Comparison of ENCODE assay signal across 11 cellular contexts in the genomic region with DNA sequence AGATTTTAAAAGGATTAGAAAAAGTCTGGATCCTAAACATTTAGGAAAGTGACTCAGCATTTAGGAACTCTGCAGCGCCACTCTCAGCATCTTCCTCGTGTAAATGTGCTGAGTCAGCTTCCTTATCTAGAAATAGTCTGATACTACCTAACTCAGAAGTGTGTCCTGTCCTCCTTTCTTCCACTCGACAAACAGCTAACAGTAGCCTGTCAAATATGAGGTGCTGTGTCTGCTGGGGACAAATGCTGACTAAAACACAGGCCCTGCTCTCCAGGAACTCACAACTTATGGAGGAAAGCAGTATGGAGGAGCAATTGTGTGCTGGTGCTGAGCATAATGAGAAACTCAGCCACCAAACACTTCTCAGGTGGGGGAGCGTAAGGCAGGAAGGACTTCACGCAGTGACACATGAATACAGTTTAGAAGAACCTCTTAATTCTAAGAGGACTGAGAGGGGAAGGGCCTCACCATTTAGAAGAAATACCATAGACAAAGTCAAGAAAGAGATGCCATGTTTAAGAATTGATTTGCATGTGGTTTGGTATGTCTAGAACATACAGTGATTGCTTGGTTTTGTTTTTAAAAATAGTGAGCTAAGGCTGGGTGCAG.
A peak's percentile ranks its signal among the peaks of the same experiment; 100 is the strongest.
DNase-seq lines count a peak whose midpoint lies in the region; ATAC-seq and TF ChIP-seq lines count a peak whose summit lies in the region.
"Had no signal": no experiment of that assay in that cellular context is flagged by ENCODE, and none has a peak within 500 bp of the region (broad histone marks: within the 10 kb centered on the region; RNA-seq: fewer than 3 reads in every experiment).

No MANE protein-coding gene starts in this region.

- 42 to 53% (median 47%) methylated on average over 5 of the region's 5 CpGs for WGBS in spleen, 5 donors

- H3K36me3 ChIP-seq in H7 (replicated peaks; ENCODE audit: control insufficient read depth, insufficient read depth, low read length) (peaks cover 19% of the 10 kb centered on the region), spleen (peaks cover 0 to 17% (median 0%) of the 10 kb centered on the region in 6 donors)

- H3K27me3 ChIP-seq in H7 (ENCODE audit: control insufficient read depth, insufficient read depth, low read length) (no peaks in the 10 kb centered on the region), spleen (replicated peaks in 1 of 7) (no peaks in the 10 kb centered on the region)

- no peak for TF ChIP-seq POLR2A in spleen (IDR thresholded peaks at IDR 0.05)

- TF ChIP-seq CTCF in spleen (IDR thresholded peaks at IDR 0.05 in 8 of 11, conservative IDR thresholded peaks at IDR 0.05 in 3 of 11), result no peak

- DNase-seq in A172 (ENCODE audit: low spot score) (peak; percentile 58), HT1080 (ENCODE audit: low read depth) (peak; percentile 65), dermis blood vessel endothelial cell (peak; percentile 55), H7 (no peak), spleen (no peak), NCI-H1694 (lab: John Stamatoyannopoulos, UW) (no peak)
- DNase-seq in stimulated activated CD4-positive, alpha-beta T cell treated with anti-CD3 and anti-CD28 coated beads, Interleukin-2, amount 100 ng/mL, for 24 hours, result no peak
- DNase-seq: activated CD4-positive, alpha-beta memory T cell treated with anti-CD3 and anti-CD28 coated beads for 36 hours; amygdala; stimulated activated naive B cell treated with anti-CD40 and anti-IgM and Interleukin-4, amounts not matched to agents 10 μg/mL and 1 μg/mL and 100 μg/mL, for 72 hours had no signal

- no peaks in the 10 kb centered on the region for H3K9me3 ChIP-seq in spleen

- no peaks in the 10 kb centered on the region for H3K4me1 ChIP-seq in spleen

- peak; percentile 61 for ATAC-seq in GM19397 (IDR thresholded peaks at IDR 0.05; ENCODE audit: unreplicated experiment)
- ATAC-seq: stimulated activated naive B cell treated with anti-CD40 and anti-IgM and Interleukin-4, amounts not matched to agents 10 μg/mL and 1 μg/mL and 100 μg/mL, for 72 hours had no signal

- no peak overlapping the region for H3K27ac ChIP-seq in spleen

- intact Hi-C loops in spleen (cut with DNase I; ENCODE audit: low total_unique reads), result no loop called here

- H3K4me3 ChIP-seq in H7 (ENCODE audit: insufficient read depth, low read depth, low read length), result no peak overlapping the region
- no peak overlapping the region for H3K4me3 ChIP-seq in spleen

Comparison
In these comparisons a context has a peak if more than half of its experiments do, and no peak if none do; other contexts are left out.
1. DNase-seq: peak in A172 (single experiment), HT1080 (single experiment) and dermis blood vessel endothelial cell (single experiment); none in H7 (single experiment), spleen (single experiment), NCI-H1694 (single experiment) and stimulated activated CD4-positive, alpha-beta T cell treated with anti-CD3 and anti-CD28 coated beads, Interleukin-2, amount 100 ng/mL, for 24 hours (0 of 2).